9 cellular contexts compared by ENCODE assay signal in genomic region chr3:59566481-59566975, GRCh38.
DNase-seq lines count a peak whose midpoint lies in the region; ATAC-seq and TF ChIP-seq lines count a peak whose summit lies in the region.
"Had no signal": no experiment of that assay in that cellular context is flagged by ENCODE, and none has a peak within 500 bp of the region (broad histone marks: within the 10 kb centered on the region; RNA-seq: fewer than 3 reads in every experiment).

No MANE protein-coding gene starts in this region.

- intact Hi-C loops in psoas muscle (cut with DNase I) (no loop called here), vagina (cut with DNase I) (no loop called here)

- peak overlapping the region; percentile 31 for H3K27ac Mint-ChIP-seq in activated T-helper 17 cell treated with anti-CD3 and anti-CD28 coated beads, Interleukin-2, amount 50 U/mL, for 72 hours

- no peak overlapping the region for H3K27ac ChIP-seq in psoas muscle
- no peak overlapping the region for H3K27ac ChIP-seq in vagina

- peak overlapping the region; percentile 23 for H3K4me3 Mint-ChIP-seq in activated T-helper 17 cell treated with anti-CD3 and anti-CD28 coated beads, Interleukin-2, amount 50 U/mL, for 72 hours
- H3K4me3 Mint-ChIP-seq: nephron had no signal

- no peak for DNase-seq in psoas muscle
- DNase-seq in NCI-H446 (lab: John Stamatoyannopoulos, UW), result no peak
- DNase-seq in vagina (ENCODE audit: extremely low spot score in 2 of 2), result no peak
- no peak for DNase-seq in occipital lobe (lab: John Stamatoyannopoulos, UW)

- TF ChIP-seq CTCF in psoas muscle (IDR thresholded peaks at IDR 0.05), result no peak
- TF ChIP-seq CTCF in vagina (IDR thresholded peaks at IDR 0.05), result no peak

- H3K4me3 ChIP-seq in psoas muscle (no peak overlapping the region), vagina (no peak overlapping the region)

- WGBS in psoas muscle, 3 donors, result 92 to 97% (median 93%) methylated on average over 6 of the region's 6 CpGs

- H3K27me3 ChIP-seq in psoas muscle (ENCODE audit: insufficient read depth in 3 of 3, low read length in 2 of 3) (peaks cover 0 to 3% (median 0%) of the 10 kb centered on the region in 3 donors), vagina (no peaks in the 10 kb centered on the region)

- no peaks in the 10 kb centered on the region for H3K4me1 ChIP-seq in psoas muscle
- H3K4me1 ChIP-seq in vagina, result no peaks in the 10 kb centered on the region

- H3K27me3 Mint-ChIP-seq in activated T-helper 17 cell treated with anti-CD3 and anti-CD28 coated beads, Interleukin-2, amount 50 U/mL, for 72 hours, result peaks cover 9% of the 10 kb centered on the region

- no peaks in the 10 kb centered on the region for H3K36me3 ChIP-seq in psoas muscle (ENCODE audit: insufficient read depth in 1 of 2, low read depth in 1 of 2)
- H3K36me3 ChIP-seq in vagina, result no peaks in the 10 kb centered on the region

- H3K9me3 Mint-ChIP-seq in activated T-helper 17 cell treated with anti-CD3 and anti-CD28 coated beads, Interleukin-2, amount 50 U/mL, for 72 hours, result no peaks in the 10 kb centered on the region
- H3K9me3 Mint-ChIP-seq: nephron had no signal

- H3K36me3 Mint-ChIP-seq in activated T-helper 17 cell treated with anti-CD3 and anti-CD28 coated beads, Interleukin-2, amount 50 U/mL, for 72 hours (ENCODE audit: low read depth), result no peaks in the 10 kb centered on the region

- no peaks in the 10 kb centered on the region for H3K4me1 Mint-ChIP-seq in activated T-helper 17 cell treated with anti-CD3 and anti-CD28 coated beads, Interleukin-2, amount 50 U/mL, for 72 hours
- H3K4me1 Mint-ChIP-seq: nephron had no signal

- ATAC-seq in GM18502 (IDR thresholded peaks at IDR 0.05; ENCODE audit: poor library complexity, unreplicated experiment) (peak; percentile 98), GM19351 (IDR thresholded peaks at IDR 0.05; ENCODE audit: unreplicated experiment) (peak; percentile 94), HG02981 (IDR thresholded peaks at IDR 0.05; ENCODE audit: unreplicated experiment) (peak; percentile 99), psoas muscle (no peak)
- peak; percentile 98 for ATAC-seq in activated T-helper 17 cell treated with anti-CD3 and anti-CD28 coated beads, Interleukin-2, amount 50 U/mL, for 72 hours (replicated peaks)

- no peaks in the 10 kb centered on the region for H3K9me3 ChIP-seq in psoas muscle
- H3K9me3 ChIP-seq in vagina, result no peaks in the 10 kb centered on the region

- no peak for TF ChIP-seq POLR2A in vagina (IDR thresholded peaks at IDR 0.05)

Comparison
In these comparisons a context has a peak if more than half of its experiments do, and no peak if none do; other contexts are left out.
1. ATAC-seq: peak in GM18502 (single experiment), GM19351 (single experiment), HG02981 (single experiment) and activated T-helper 17 cell treated with anti-CD3 and anti-CD28 coated beads, Interleukin-2, amount 50 U/mL, for 72 hours (single experiment); none in psoas muscle (0 of 4).